29 cellular contexts compared by ENCODE assay signal in genomic region chr5:5583023-5583765, GRCh38.
"Had no signal": no experiment of that assay in that cellular context is flagged by ENCODE, and none has a peak within 500 bp of the region (broad histone marks: within the 10 kb centered on the region; RNA-seq: fewer than 3 reads in every experiment).

No MANE protein-coding gene starts in this region.

- H3K9me3 ChIP-seq: ovary, psoas muscle, right lobe of liver, sigmoid colon, stomach, thoracic aorta, thyroid gland, tibial nerve, upper lobe of left lung, vagina had no signal

- H3K27ac Mint-ChIP-seq: natural killer cell; nephron; neural progenitor cell; progenitor cell of endocrine pancreas; stimulated activated effector memory CD8-positive, alpha-beta T cell treated with anti-CD3 and anti-CD28 coated beads, Interleukin-12 subunit alpha, Interleukin-12 subunit beta, amount 100 ng/mL, for 72 hours; stimulated activated naive B cell treated with anti-CD40 and anti-IgM and Interleukin-4, amounts not matched to agents 10 μg/mL and 1 μg/mL and 100 μg/mL, for 72 hours; stimulated activated naive CD8-positive, alpha-beta T cell treated with anti-CD3 and anti-CD28 coated beads, Interleukin-15, Interleukin-2, amounts not matched to agents 100 ng/mL and 50 ng/mL, for 24 hours had no signal

- H3K4me1 Mint-ChIP-seq: natural killer cell; nephron; neural progenitor cell; stimulated activated effector memory CD8-positive, alpha-beta T cell treated with anti-CD3 and anti-CD28 coated beads, Interleukin-12 subunit alpha, Interleukin-12 subunit beta, amount 100 ng/mL, for 72 hours; stimulated activated naive B cell treated with anti-CD40 and anti-IgM and Interleukin-4, amounts not matched to agents 10 μg/mL and 1 μg/mL and 100 μg/mL, for 72 hours had no signal

- H3K79me2 ChIP-seq: parathyroid adenoma had no signal

- ATAC-seq: natural killer cell; psoas muscle; right cardiac atrium; right lobe of liver; stimulated activated effector memory CD8-positive, alpha-beta T cell treated with anti-CD3 and anti-CD28 coated beads, Interleukin-12 subunit alpha, Interleukin-12 subunit beta, amount 100 ng/mL, for 72 hours; stimulated activated naive B cell treated with anti-CD40 and anti-IgM and Interleukin-4, amounts not matched to agents 10 μg/mL and 1 μg/mL and 100 μg/mL, for 72 hours had no signal

- H3K27ac ChIP-seq: neural progenitor cell, ovary, parathyroid adenoma, psoas muscle, right lobe of liver, sigmoid colon, stomach, thoracic aorta, thyroid gland, tibial nerve, upper lobe of left lung, vagina had no signal

- H3K27me3 Mint-ChIP-seq: progenitor cell of endocrine pancreas had no signal

- H3K9ac ChIP-seq: neural progenitor cell, parathyroid adenoma had no signal

- H3K9me3 Mint-ChIP-seq: natural killer cell; nephron; neural progenitor cell; stimulated activated effector memory CD8-positive, alpha-beta T cell treated with anti-CD3 and anti-CD28 coated beads, Interleukin-12 subunit alpha, Interleukin-12 subunit beta, amount 100 ng/mL, for 72 hours; stimulated activated naive B cell treated with anti-CD40 and anti-IgM and Interleukin-4, amounts not matched to agents 10 μg/mL and 1 μg/mL and 100 μg/mL, for 72 hours; stimulated activated naive CD8-positive, alpha-beta T cell treated with anti-CD3 and anti-CD28 coated beads, Interleukin-15, Interleukin-2, amounts not matched to agents 100 ng/mL and 50 ng/mL, for 24 hours had no signal

- DNase-seq: natural killer cell; occipital lobe; ovary; posterior cingulate gyrus; psoas muscle; right cardiac atrium; right lobe of liver; sigmoid colon; small intestine; stimulated activated CD4-positive, alpha-beta T cell treated with anti-CD3 and anti-CD28 coated beads, Interleukin-15, amount 100 ng/mL, for 24 hours; stimulated activated CD4-positive, alpha-beta T cell treated with anti-CD3 and anti-CD28 coated beads, Interleukin-2, amount 100 ng/mL, for 24 hours; stimulated activated CD4-positive, alpha-beta T cell treated with anti-CD3 and anti-CD28 coated beads, Interleukin-2, amount 100 ng/mL, for 48 hours; stimulated activated CD4-positive, alpha-beta T cell treated with anti-CD3 and anti-CD28 coated beads, Interleukin-4, amount 100 ng/mL, for 24 hours; stimulated activated naive B cell treated with anti-CD40 and anti-IgM and Interleukin-4, amounts not matched to agents 10 μg/mL and 1 μg/mL and 100 μg/mL, for 72 hours; stimulated activated naive CD4-positive, alpha-beta T cell treated with Interleukin-2 at 50 U/mL for 16 hours; stomach; thyroid gland; trophoblast cell; upper lobe of left lung had no signal

- H3K36me3 ChIP-seq: neural progenitor cell, ovary, right lobe of liver, sigmoid colon, stomach, thoracic aorta, thyroid gland, tibial nerve, upper lobe of left lung, vagina had no signal

- FAIRE-seq: small intestine, urothelium cell line had no signal

- H2AFZ ChIP-seq: neural progenitor cell, parathyroid adenoma had no signal

- H3K36me3 Mint-ChIP-seq: natural killer cell; neural progenitor cell; stimulated activated effector memory CD8-positive, alpha-beta T cell treated with anti-CD3 and anti-CD28 coated beads, Interleukin-12 subunit alpha, Interleukin-12 subunit beta, amount 100 ng/mL, for 72 hours had no signal

- H3K4me2 ChIP-seq: neural progenitor cell had no signal

- H3K27me3 ChIP-seq: neural progenitor cell, ovary, right lobe of liver, sigmoid colon, stomach, thyroid gland, tibial nerve, upper lobe of left lung, vagina had no signal

- H3K4me3 ChIP-seq: neural progenitor cell, ovary, psoas muscle, right lobe of liver, sigmoid colon, stomach, thoracic aorta, thyroid gland, tibial nerve, upper lobe of left lung, vagina had no signal

- H3K4me3 Mint-ChIP-seq: natural killer cell; nephron; neural progenitor cell; stimulated activated effector memory CD8-positive, alpha-beta T cell treated with anti-CD3 and anti-CD28 coated beads, Interleukin-12 subunit alpha, Interleukin-12 subunit beta, amount 100 ng/mL, for 72 hours; stimulated activated naive B cell treated with anti-CD40 and anti-IgM and Interleukin-4, amounts not matched to agents 10 μg/mL and 1 μg/mL and 100 μg/mL, for 72 hours; stimulated activated naive CD8-positive, alpha-beta T cell treated with anti-CD3 and anti-CD28 coated beads, Interleukin-15, Interleukin-2, amounts not matched to agents 100 ng/mL and 50 ng/mL, for 24 hours had no signal

- H3K4me1 ChIP-seq: neural progenitor cell, parathyroid adenoma, psoas muscle, right lobe of liver, stomach, thyroid gland, tibial nerve, upper lobe of left lung, vagina had no signal
